Comparison of ENCODE assay signal across 10 cellular contexts in genomic region chr10:119896937-119897336, GRCh38. TPM values are rescaled to one million over a fixed set of nuclear protein-coding genes. Genes with fewer than 3 reads are reported as not detected.
A peak's percentile ranks its signal among the peaks of the same experiment; 100 is the strongest.
DNase-seq lines count a peak whose midpoint lies in the region; FAIRE-seq and TF ChIP-seq lines count a peak whose summit lies in the region.
"Had no signal": no experiment of that assay in that cellular context is flagged by ENCODE, and none has a peak within 500 bp of the region (broad histone marks: within the 10 kb centered on the region; RNA-seq: fewer than 3 reads in every experiment).

No MANE protein-coding gene starts in this region.

- peak overlapping the region; percentile 69 for H3K4me2 ChIP-seq in astrocyte (ENCODE audit: low read length)
- H3K4me2 ChIP-seq in hepatocyte, result peak overlapping the region; percentile 47

- DNase-seq in HEK293T (ENCODE audit: extremely low spot score) (peak; percentile 40), astrocyte (ENCODE audit: low read depth) (no peak), hepatocyte (ENCODE audit: low spot score) (peak; percentile 59), small intestine (peak; percentile 85), DMS153 treated with DMSO at 0.1 percent for 48 hours (lab: John Stamatoyannopoulos, UW; ENCODE audit: unreplicated experiment) (no peak), endothelial cell (ENCODE audit: low spot score) (no peak), GM19239 (ENCODE audit: insufficient read length, low spot score) (no peak), DMS79 (lab: John Stamatoyannopoulos, UW) (no peak)
- DNase-seq: activated CD8-positive, alpha-beta memory T cell treated with anti-CD3 and anti-CD28 coated beads, Interleukin-2, amount 10 ng/mL, durations not matched to agents 7 days and 5 days had no signal

- no peak overlapping the region for H3K4me3 ChIP-seq in astrocyte (ENCODE audit: insufficient read depth, low read depth, low read length)
- no peak overlapping the region for H3K4me3 ChIP-seq in hepatocyte
- H3K4me3 ChIP-seq in small intestine (ENCODE audit: low read depth in 1 of 2, low read length in 2 of 2), result no peak overlapping the region

- H3K27ac ChIP-seq in astrocyte (ENCODE audit: low read depth, low read length), result no peak overlapping the region
- peak overlapping the region; percentile 56 for H3K27ac ChIP-seq in hepatocyte
- H3K27ac ChIP-seq in small intestine (ENCODE audit: low read depth in 1 of 2, low read length in 1 of 2), result peak overlapping the region in 1 of 2 donors; percentile 47

- no peaks in the 10 kb centered on the region for H3K9me2 ChIP-seq in hepatocyte (replicated peaks; ENCODE audit: insufficient read depth)

- H3K27me3 Mint-ChIP-seq in astrocyte (ENCODE audit: low read depth, unreplicated experiment) (no peaks in the 10 kb centered on the region), endothelial cell (ENCODE audit: unreplicated experiment) (peaks cover 8% of the 10 kb centered on the region)
- H3K27me3 Mint-ChIP-seq: activated CD8-positive, alpha-beta memory T cell treated with anti-CD3 and anti-CD28 coated beads, Interleukin-2, amount 10 ng/mL, durations not matched to agents 7 days and 5 days had no signal

- H3K27ac Mint-ChIP-seq in astrocyte (ENCODE audit: unreplicated experiment) (no peak overlapping the region), endothelial cell (ENCODE audit: unreplicated experiment) (no peak overlapping the region)
- H3K27ac Mint-ChIP-seq: activated CD8-positive, alpha-beta memory T cell treated with anti-CD3 and anti-CD28 coated beads, Interleukin-2, amount 10 ng/mL, durations not matched to agents 7 days and 5 days had no signal

- H3K9me3 Mint-ChIP-seq in astrocyte (ENCODE audit: unreplicated experiment), result no peaks in the 10 kb centered on the region
- no peaks in the 10 kb centered on the region for H3K9me3 Mint-ChIP-seq in endothelial cell (ENCODE audit: unreplicated experiment)

- POLR2A ChIA-PET in HEK293T (lab: Yijun Ruan, JAX), result interaction anchor here (1.0 to 3.0 kb wide), 2 partner anchors 24 to 171 kb away, joined by 3 to 11 read pairs; partner anchors contain the start of genes INPP5F and MCMBP

- H2AFZ ChIP-seq in astrocyte (ENCODE audit: low read depth, low read length) (no peak overlapping the region), hepatocyte (no peak overlapping the region)

- H3K36me3 Mint-ChIP-seq in astrocyte (ENCODE audit: low read depth, unreplicated experiment) (peaks cover 7% of the 10 kb centered on the region), endothelial cell (ENCODE audit: low read depth, unreplicated experiment) (peaks cover 3% of the 10 kb centered on the region)

- H3K27me3 ChIP-seq in astrocyte (ENCODE audit: insufficient read depth, low read length), result no peaks in the 10 kb centered on the region
- H3K27me3 ChIP-seq in hepatocyte, result no peaks in the 10 kb centered on the region
- no peaks in the 10 kb centered on the region for H3K27me3 ChIP-seq in small intestine (ENCODE audit: control insufficient read depth in 2 of 2, insufficient read depth in 2 of 2, low read length in 2 of 2)

- H3K4me1 ChIP-seq in astrocyte (ENCODE audit: insufficient read depth, low read length) (peaks cover 26% of the 10 kb centered on the region), hepatocyte (ENCODE audit: insufficient read depth) (peaks cover 32% of the 10 kb centered on the region), small intestine (ENCODE audit: control insufficient read depth in 2 of 2, insufficient read depth in 1 of 2, low read depth in 1 of 2, low read length in 1 of 2) (peaks cover 0 to 28% of the 10 kb centered on the region in 2 donors)

- 64% methylated on average over 4 of the region's 4 CpGs for WGBS in hepatocyte (ENCODE audit: low lambda C conversion rate, missing lambda C conversion rate)
- 20 to 37% (median 36%) methylated on average over 4 of the region's 4 CpGs for WGBS in small intestine, 3 donors

- H3K36me3 ChIP-seq in astrocyte (ENCODE audit: insufficient read depth, low read length) (peaks cover 13% of the 10 kb centered on the region), hepatocyte (replicated peaks; ENCODE audit: insufficient read depth, low read depth) (no peaks in the 10 kb centered on the region), small intestine (ENCODE audit: control insufficient read depth in 2 of 2, insufficient read depth in 2 of 2, low read length in 2 of 2) (peaks cover 0 to 4% of the 10 kb centered on the region in 2 donors)

- H3K4me3 Mint-ChIP-seq in astrocyte (ENCODE audit: unreplicated experiment) (no peak overlapping the region), endothelial cell (ENCODE audit: unreplicated experiment) (no peak overlapping the region)
- H3K4me3 Mint-ChIP-seq: activated CD8-positive, alpha-beta memory T cell treated with anti-CD3 and anti-CD28 coated beads, Interleukin-2, amount 10 ng/mL, durations not matched to agents 7 days and 5 days had no signal

- no peaks in the 10 kb centered on the region for H3K9me3 ChIP-seq in astrocyte (ENCODE audit: insufficient read depth, low read depth, low read length)
- no peaks in the 10 kb centered on the region for H3K9me3 ChIP-seq in hepatocyte (ENCODE audit: low read depth)
- H3K9me3 ChIP-seq in small intestine (ENCODE audit: control insufficient read depth, low read depth), result no peaks in the 10 kb centered on the region

- H3K79me2 ChIP-seq in astrocyte (ENCODE audit: insufficient read depth, low read length) (peaks cover 97% of the 10 kb centered on the region), hepatocyte (peaks cover 86% of the 10 kb centered on the region)

- CTCF ChIA-PET in HEK293T (lab: Yijun Ruan, JAX), result interaction anchor here (1.2 kb wide), 1 partner anchor 22 kb away, joined by 4 read pairs; no protein-coding TSS in a partner anchor

- peaks cover 26% of the 10 kb centered on the region for H3K4me1 Mint-ChIP-seq in astrocyte (ENCODE audit: low read depth, unreplicated experiment)
- H3K4me1 Mint-ChIP-seq in endothelial cell (ENCODE audit: unreplicated experiment), result peaks cover 19% of the 10 kb centered on the region

- H4K20me1 ChIP-seq in astrocyte (ENCODE audit: insufficient read depth, low read length) (peaks cover 68% of the 10 kb centered on the region), hepatocyte (ENCODE audit: insufficient read depth, poor library complexity, severe bottlenecking) (peaks cover 43% of the 10 kb centered on the region)

- no peak overlapping the region for H3K9ac ChIP-seq in astrocyte (ENCODE audit: low read length)

- FAIRE-seq in astrocyte (lab: Jason Lieb, UNC) (no peak), small intestine (lab: Jason Lieb, UNC) (no peak), GM19239 (lab: Jason Lieb, UNC) (no peak)
- FAIRE-seq: endothelial cell of umbilical vein had no signal

- TF ChIP-seq CTCF in astrocyte (IDR thresholded peaks at IDR 0.05; ENCODE audit: insufficient read depth, low read depth, low read length) (no peak), hepatocyte (IDR thresholded peaks at IDR 0.05; ENCODE audit: poor library complexity) (no peak), endothelial cell (IDR thresholded peaks at IDR 0.05; ENCODE audit: unreplicated experiment) (no peak)

TF ChIP-seq in HEK293T, 16 proteins besides CTCF, POLR2A, EP300 and RAD21:
- TF ChIP-seq SUZ12 (IDR thresholded peaks at IDR 0.05), result no peak
- TF ChIP-seq FOXM1 (IDR thresholded peaks at IDR 0.05; ENCODE audit: borderline replicate concordance), result no peak
- TF ChIP-seq FOXK2 (IDR thresholded peaks at IDR 0.05), result no peak
- TF ChIP-seq CTBP1 (IDR thresholded peaks at IDR 0.05; ENCODE audit: borderline replicate concordance), result no peak
- no peak for TF ChIP-seq ARNT (IDR thresholded peaks at IDR 0.05)
- no peak for TF ChIP-seq LEF1 (IDR thresholded peaks at IDR 0.05; ENCODE audit: borderline replicate concordance)
- no peak for TF ChIP-seq L3MBTL2 (conservative IDR thresholded peaks at IDR 0.05)
- TF ChIP-seq FOXA1 (IDR thresholded peaks at IDR 0.05), result no peak
- TF ChIP-seq NFRKB (IDR thresholded peaks at IDR 0.05), result no peak
- no peak for TF ChIP-seq BHLHE40 (IDR thresholded peaks at IDR 0.05; ENCODE audit: borderline replicate concordance)
- TF ChIP-seq ZNF384 (IDR thresholded peaks at IDR 0.05), result no peak
- no peak for TF ChIP-seq TARDBP (IDR thresholded peaks at IDR 0.05)
- TF ChIP-seq HDGF (IDR thresholded peaks at IDR 0.05; ENCODE audit: borderline replicate concordance), result no peak
- no peak for TF ChIP-seq SP1 (IDR thresholded peaks at IDR 0.05)
- no peak for TF ChIP-seq PKNOX1 (IDR thresholded peaks at IDR 0.05)
- TF ChIP-seq ELF4 (IDR thresholded peaks at IDR 0.05), result no peak

RNA-seq across cellular contexts. Expression of gene SEC23IP, which starts 4.4 kb away (rescaled TPM):
- 90.6 and 95.9 TPM in 2 replicates for total RNA-seq in astrocyte
- total RNA-seq in hepatocyte, result 27.2 and 27.4 TPM in 2 replicates
- polyA plus RNA-seq in hepatocyte, result 39.9 and 46.8 TPM in 2 replicates
- 10 to 100 TPM in 1 of 3 donors, 1 to 10 TPM in 2; 7.8 to 11.5 (median 8.1) TPM for polyA plus RNA-seq in small intestine
- 68.7 TPM for total RNA-seq in endothelial cell (ENCODE audit: unreplicated experiment)

RNA-seq across cellular contexts. Expression of gene MCMBP, which starts 24.3 kb away (rescaled TPM):
- 40.9 and 41.1 TPM in 2 replicates for total RNA-seq in astrocyte
- 36.1 and 45.3 TPM in 2 replicates for total RNA-seq in hepatocyte
- 25.3 and 33.8 TPM in 2 replicates for polyA plus RNA-seq in hepatocyte
- 10 to 100 TPM; 21.5 to 29.3 (median 22.4) TPM for polyA plus RNA-seq in small intestine
- total RNA-seq in endothelial cell (ENCODE audit: unreplicated experiment), result 72.1 TPM

Comparison
In these comparisons a context has a peak if more than half of its experiments do, and no peak if none do; other contexts are left out.
1. DNase-seq: peak in HEK293T (single experiment), hepatocyte (single experiment) and small intestine (single experiment); none in astrocyte (single experiment), DMS153 treated with DMSO at 0.1 percent for 48 hours (single experiment), endothelial cell (single experiment), GM19239 (single experiment) and DMS79 (single experiment).